Comparison of ENCODE assay signal across 10 cellular contexts in the genomic region with DNA sequence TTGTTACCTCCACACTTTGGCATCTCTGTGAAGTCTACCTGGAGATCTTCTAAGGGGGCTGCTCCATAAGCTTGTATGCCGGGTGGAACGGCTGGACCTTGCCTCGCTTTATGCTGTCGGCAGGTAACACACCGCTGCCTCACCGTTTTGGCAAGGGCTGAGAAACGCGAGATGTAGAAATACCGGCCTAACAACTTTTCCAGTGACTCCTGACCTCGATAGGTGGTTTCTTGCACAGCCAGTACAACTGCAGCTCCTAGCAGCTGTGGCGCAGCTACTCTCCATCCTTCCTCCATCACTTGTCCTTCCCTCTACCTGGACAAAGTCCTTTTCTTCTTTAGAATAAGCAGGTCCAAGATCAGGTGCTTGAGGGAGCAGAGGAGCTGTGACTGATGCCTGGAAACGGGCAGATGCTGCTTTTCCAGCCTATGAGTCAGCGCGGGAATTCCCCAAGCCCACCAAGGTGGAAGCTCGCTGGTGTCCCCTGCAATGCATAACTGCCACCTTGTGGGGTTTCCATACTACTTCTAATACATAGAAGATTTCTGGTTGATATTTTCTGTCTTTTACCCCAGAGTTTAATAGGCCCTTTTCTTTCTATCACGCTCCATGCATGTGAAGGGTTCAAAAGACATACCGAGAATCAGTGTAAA. TPM values are rescaled to one million over a fixed set of nuclear protein-coding genes. Genes with fewer than 3 reads are reported as not detected.
A peak's percentile ranks its signal among the peaks of the same experiment; 100 is the strongest.
DNase-seq lines count a peak whose midpoint lies in the region; ATAC-seq and TF ChIP-seq lines count a peak whose summit lies in the region.
"Not testable (repeated sequence)": the region's sequence is repeated elsewhere in the genome, so short reads cannot be mapped to it uniquely, and the experiment has no call there.
"Had no signal": no experiment of that assay in that cellular context is flagged by ENCODE, and none has a peak within 500 bp of the region (broad histone marks: within the 10 kb centered on the region; RNA-seq: fewer than 3 reads in every experiment).

No MANE protein-coding gene starts in this region.

- not testable (repeated sequence) for H3K9me3 Mint-ChIP-seq in activated B cell treated with CpG ODN at 0.5 μM for 24 hours; endodermal cell; progenitor cell of endocrine pancreas (ENCODE audit: low read depth); type B pancreatic cell

- H3K36me3 Mint-ChIP-seq in activated B cell treated with CpG ODN at 0.5 μM for 24 hours (ENCODE audit: low read depth); endodermal cell (ENCODE audit: low read depth); progenitor cell of endocrine pancreas (ENCODE audit: insufficient read depth); type B pancreatic cell: not testable (repeated sequence)

- TF ChIP-seq CTCF in activated B cell treated with CpG ODN at 0.5 μM for 24 hours (IDR thresholded peaks at IDR 0.05); type B pancreatic cell (conservative IDR thresholded peaks at IDR 0.05): not testable (repeated sequence)
- TF ChIP-seq CTCF in endodermal cell (conservative IDR thresholded peaks at IDR 0.05), result peak; percentile 28
- peak; percentile 13 for TF ChIP-seq CTCF in progenitor cell of endocrine pancreas (IDR thresholded peaks at IDR 0.05; ENCODE audit: unreplicated experiment)

- not testable (repeated sequence) for H3K36me3 ChIP-seq in endodermal cell (ENCODE audit: control insufficient read depth, insufficient read depth, low read length)

- H3K4me1 ChIP-seq in endodermal cell (ENCODE audit: control insufficient read depth, insufficient read depth, low read length), result not testable (repeated sequence)

- DNase-seq in DMS153 treated with DMSO at 0.1 percent for 48 hours (lab: John Stamatoyannopoulos, UW; ENCODE audit: unreplicated experiment) (peak; percentile 12), HT-29 (ENCODE audit: low spot score) (peak; percentile 93), NCI-H510A treated with DMSO at 0.1 percent for 48 hours (lab: John Stamatoyannopoulos, UW) (peak; percentile 77), activated B cell treated with CpG ODN at 0.5 μM for 24 hours (peak; percentile 3), left colon (peak; percentile 55 to 67)
- DNase-seq in endodermal cell; progenitor cell of endocrine pancreas (ENCODE audit: low spot score, unreplicated experiment); type B pancreatic cell (ENCODE audit: extremely low spot score, unreplicated experiment): not testable (repeated sequence)

- POLR2A ChIA-PET in activated B cell treated with CpG ODN at 0.5 μM for 24 hours (lab: Charles Lee), result not testable (repeated sequence)

- H3K4me3 ChIP-seq in endodermal cell (ENCODE audit: low read length), result not testable (repeated sequence)

- intact Hi-C loops in activated B cell treated with CpG ODN at 0.5 μM for 24 hours (cut with micrococcal nuclease); left colon (cut with DNase I, micrococcal nuclease): not testable (repeated sequence)

- not testable (repeated sequence) for H3K9me3 ChIP-seq in endodermal cell (ENCODE audit: control insufficient read depth, low read length)

- not testable (repeated sequence) for H3K27ac ChIP-seq in endodermal cell (ENCODE audit: low read depth, low read length)

- H3K27me3 Mint-ChIP-seq in activated B cell treated with CpG ODN at 0.5 μM for 24 hours (peaks cover 14% of the 10 kb centered on the region), progenitor cell of endocrine pancreas (peaks cover 23% of the 10 kb centered on the region), type B pancreatic cell (peaks cover 24% of the 10 kb centered on the region)
- H3K27me3 Mint-ChIP-seq in endodermal cell (ENCODE audit: insufficient read depth), result not testable (repeated sequence)

- H3K27ac Mint-ChIP-seq in activated B cell treated with CpG ODN at 0.5 μM for 24 hours, endodermal cell: not testable (repeated sequence)
- H3K27ac Mint-ChIP-seq in progenitor cell of endocrine pancreas (peak overlapping the region; percentile 13), type B pancreatic cell (peak overlapping the region; percentile 74)

- H3K9ac ChIP-seq in endodermal cell (ENCODE audit: extremely low read depth, low read length, poor library complexity, severe bottlenecking), result not testable (repeated sequence)

- CTCF ChIA-PET in activated B cell treated with CpG ODN at 0.5 μM for 24 hours (lab: Charles Lee), result not testable (repeated sequence)

- not testable (repeated sequence) for H3K27me3 ChIP-seq in endodermal cell (ENCODE audit: control insufficient read depth, insufficient read depth, low read length, poor library complexity, severe bottlenecking)

- not testable (repeated sequence) for H3K4me1 Mint-ChIP-seq in activated B cell treated with CpG ODN at 0.5 μM for 24 hours; endodermal cell; type B pancreatic cell (ENCODE audit: unreplicated experiment)
- peaks cover 15% of the 10 kb centered on the region for H3K4me1 Mint-ChIP-seq in progenitor cell of endocrine pancreas (ENCODE audit: low read depth)

- WGBS in endodermal cell (ENCODE audit: insufficient coverage in 1 of 2, insufficient read length in 1 of 2), 2 experiments, result 82 to 85% methylated on average over 13 to 17 of the region's 17 CpGs

- ATAC-seq in activated B cell treated with CpG ODN at 0.5 μM for 24 hours (ENCODE audit: low read depth), result not testable (repeated sequence)
- peak; percentile 72 for ATAC-seq in left colon

- not testable (repeated sequence) for H3K4me3 Mint-ChIP-seq in activated B cell treated with CpG ODN at 0.5 μM for 24 hours, endodermal cell, type B pancreatic cell
- H3K4me3 Mint-ChIP-seq in progenitor cell of endocrine pancreas (ENCODE audit: low read depth), result peak overlapping the region; percentile 19

RNA-seq across cellular contexts. Expression of a gene that starts 25.0 kb away (rescaled TPM):
- total RNA-seq in HT-29 (2014; rRNA removed; shearing (Covaris generic)), result 164 and 197 TPM in 2 replicates
- 117 and 133 TPM in 2 replicates for total RNA-seq in activated B cell treated with CpG ODN at 0.5 μM for 24 hours
- total RNA-seq in endodermal cell, result 10 to 100 TPM; 27.1 to 32.0 TPM
- 13.6 TPM for polyA plus RNA-seq in endodermal cell (2013, experiment 1 of 2)
- polyA plus RNA-seq in endodermal cell (2013, experiment 2 of 2), result 10.8 TPM
- 10 to 100 TPM; 51.9 to 52.8 TPM for total RNA-seq in left colon
- 6.7 and 8.0 TPM in 2 replicates for total RNA-seq in progenitor cell of endocrine pancreas
- 13.0 and 13.7 TPM in 2 replicates for total RNA-seq in type B pancreatic cell (ENCODE audit: low replicate concordance)
- total RNA-seq: SJCRH30 had no signal

RNA-seq across cellular contexts. Expression of a gene that starts 31.2 kb away (rescaled TPM):
- total RNA-seq in HT-29 (2014; rRNA removed; shearing (Covaris generic)), result 108 and 113 TPM in 2 replicates
- total RNA-seq in activated B cell treated with CpG ODN at 0.5 μM for 24 hours, result 0.53 and 0.98 TPM in 2 replicates
- total RNA-seq in endodermal cell, result under 1 TPM in 1 of 2 donors, not detected in 1; 0.11 TPM
- 0.64 TPM for polyA plus RNA-seq in endodermal cell (2013, experiment 1 of 2)
- polyA plus RNA-seq in endodermal cell (2013, experiment 2 of 2), result 0.41 TPM
- total RNA-seq in left colon, result 10 to 100 TPM; 20.2 to 21.3 TPM
- total RNA-seq in progenitor cell of endocrine pancreas, result not detected in 2 replicates
- 0.95 and 1.7 TPM in 2 replicates for total RNA-seq in type B pancreatic cell (ENCODE audit: low replicate concordance)
- total RNA-seq: activated T-helper 2 cell treated with anti-CD3 and anti-CD28 coated beads, Interferon-gamma antibody, Interleukin-2, Interleukin-4, amounts not matched to agents 10 μg/mL and 5 μg/mL and 100 μg/mL, durations not matched to agents 14 hours and 24 hours and 36 hours had no signal

RNA-seq across cellular contexts. Expression of a gene that starts 51.6 kb away (rescaled TPM):
- total RNA-seq in HT-29 (2014; rRNA removed; shearing (Covaris generic)), result 564 and 590 TPM in 2 replicates
- total RNA-seq in activated B cell treated with CpG ODN at 0.5 μM for 24 hours (93.7 and 101 TPM in 2 replicates), endodermal cell (100 to 1,000 TPM; 150 to 168 TPM), left colon (100 to 1,000 TPM; 135 to 157 TPM), progenitor cell of endocrine pancreas (113 and 125 TPM in 2 replicates), type B pancreatic cell (ENCODE audit: low replicate concordance) (153 and 168 TPM in 2 replicates)
- polyA plus RNA-seq in endodermal cell (2013, experiment 1 of 2), result 151 TPM
- polyA plus RNA-seq in endodermal cell (2013, experiment 2 of 2), result 145 TPM

RNA-seq across cellular contexts. Expression of a gene that starts 59.9 kb away (rescaled TPM):
- total RNA-seq in HT-29 (2014; rRNA removed; shearing (Covaris generic)), result 219 and 232 TPM in 2 replicates
- 209 and 227 TPM in 2 replicates for total RNA-seq in activated B cell treated with CpG ODN at 0.5 μM for 24 hours
- total RNA-seq in endodermal cell, result 10 to 100 TPM; 61.6 to 70.4 TPM
- polyA plus RNA-seq in endodermal cell (2013, experiment 1 of 2), result 19.0 TPM
- polyA plus RNA-seq in endodermal cell (2013, experiment 2 of 2), result 18.5 TPM
- total RNA-seq in left colon, result 100 to 1,000 TPM; 140 to 156 TPM
- total RNA-seq in progenitor cell of endocrine pancreas, result 33.6 and 35.5 TPM in 2 replicates
- 37.0 and 49.7 TPM in 2 replicates for total RNA-seq in type B pancreatic cell (ENCODE audit: low replicate concordance)
